ENCODE assay signal across 28 cellular contexts in genomic region chr1:63548303-63548702, GRCh38.
"Had no signal": no experiment of that assay in that cellular context is flagged by ENCODE, and none has a peak within 500 bp of the region (broad histone marks: within the 10 kb centered on the region; RNA-seq: fewer than 3 reads in every experiment).

No MANE protein-coding gene starts in this region.

- DNase-seq: activated B cell treated with CpG ODN at 0.5 μM for 24 hours; activated CD4-positive, alpha-beta T cell treated with anti-CD3 and anti-CD28 coated beads, Interleukin-2, amount 50 U/mL, for 1 hour; activated CD8-positive, alpha-beta T cell treated with anti-CD3 and anti-CD28 coated beads for 36 hours; activated effector memory CD4-positive, alpha-beta T cell treated with Interleukin-2 at 50 U/mL for 16 hours; activated naive CD4-positive, alpha-beta T cell treated with Interleukin-2 at 50 U/mL for 16 hours; activated T-cell treated with anti-CD3 and anti-CD28 coated beads, Interleukin-2, amount 50 U/mL, for 72 hours; adrenal gland; aorta; dorsolateral prefrontal cortex; effector memory CD4-positive, alpha-beta T cell; erythroblast; glutamatergic neuron; islet precursor cell; left cardiac atrium; left ventricle myocardium superior; naive B cell; nephron progenitor cell; ovary; sigmoid colon; stimulated activated CD4-positive, alpha-beta T cell treated with anti-CD3 and anti-CD28 coated beads, Interleukin-15, amount 100 ng/mL, for 24 hours; stimulated activated CD4-positive, alpha-beta T cell treated with anti-CD3 and anti-CD28 coated beads, Interleukin-2, amount 100 ng/mL, for 24 hours; stimulated activated naive CD4-positive, alpha-beta T cell; T-cell had no signal

- H3K27ac ChIP-seq: adrenal gland, body of pancreas, cardiac muscle cell, dorsolateral prefrontal cortex, neutrophil, ovary, sigmoid colon had no signal

- H3K4me1 ChIP-seq: body of pancreas, sigmoid colon, tibial nerve had no signal

- H3K27me3 ChIP-seq: adrenal gland, body of pancreas, cardiac muscle cell, dorsolateral prefrontal cortex, neutrophil, ovary, sigmoid colon, tibial nerve had no signal

- H3K36me3 ChIP-seq: adrenal gland, neutrophil, ovary had no signal

- ATAC-seq: activated CD8-positive, alpha-beta T cell treated with anti-CD3 and anti-CD28 coated beads for 36 hours; activated T-cell treated with anti-CD3 and anti-CD28 coated beads, Interleukin-2, amount 50 U/mL, for 72 hours; body of pancreas; left cardiac atrium; T-cell had no signal

- H3K9me3 ChIP-seq: adrenal gland, body of pancreas, neutrophil, ovary, sigmoid colon, tibial nerve had no signal

- H3K4me3 ChIP-seq: adrenal gland, body of pancreas, cardiac muscle cell, coronary artery, dorsolateral prefrontal cortex, ovary, sigmoid colon, tibial nerve had no signal
